ENCODE assay signal across 8 cellular contexts in genomic region chr14:55103005-55103640, GRCh38. TPM values are rescaled to one million over a fixed set of nuclear protein-coding genes. Genes with fewer than 3 reads are reported as not detected.
DNase-seq lines count a peak whose midpoint lies in the region; ATAC-seq and TF ChIP-seq lines count a peak whose summit lies in the region.

No MANE protein-coding gene starts in this region.

- intact Hi-C loops in IMR-90 (cut with micrococcal nuclease): loop anchor here (2.0 to 5.0 kb wide), 3 partner anchors 20 to 49 kb away; no protein-coding TSS in a partner anchor
- intact Hi-C loops in lower lobe of right lung (cut with DNase I): no loop called here

- peak overlapping the region; percentile 99 for H4K91ac ChIP-seq in IMR-90 (ENCODE audit: insufficient read depth, low read depth, low read length)

- no peaks in the 10 kb centered on the region for H3K36me3 ChIP-seq in IMR-90 (ENCODE audit: control insufficient read depth, insufficient read depth, low read length)
- no peaks in the 10 kb centered on the region for H3K36me3 ChIP-seq in lower lobe of right lung

- peak overlapping the region; percentile 99 for H3K4ac ChIP-seq in IMR-90 (ENCODE audit: low read depth, low read length)

- peaks cover 17% of the 10 kb centered on the region for H3K36me3 Mint-ChIP-seq in stimulated activated effector memory CD8-positive, alpha-beta T cell treated with anti-CD3 and anti-CD28 coated beads, Interleukin-12 subunit alpha, Interleukin-12 subunit beta, amount 100 ng/mL, for 72 hours

- peak overlapping the region; percentile 97 for H2BK5ac ChIP-seq in IMR-90 (ENCODE audit: low read depth, low read length, poor library complexity, severe bottlenecking)

- peak overlapping the region; percentile 84 for H3K4me3 Mint-ChIP-seq in stimulated activated effector memory CD8-positive, alpha-beta T cell treated with anti-CD3 and anti-CD28 coated beads, Interleukin-12 subunit alpha, Interleukin-12 subunit beta, amount 100 ng/mL, for 72 hours

- H3K9me1 ChIP-seq in IMR-90 (ENCODE audit: insufficient read depth, low read length): peaks cover 18% of the 10 kb centered on the region

- H3K9me3 Mint-ChIP-seq in stimulated activated effector memory CD8-positive, alpha-beta T cell treated with anti-CD3 and anti-CD28 coated beads, Interleukin-12 subunit alpha, Interleukin-12 subunit beta, amount 100 ng/mL, for 72 hours: peaks cover 3% of the 10 kb centered on the region

- peak; percentile 83 for DNase-seq in COLO668 (lab: John Stamatoyannopoulos, UW; ENCODE audit: unreplicated experiment)
- DNase-seq in IMR-90: peak; percentile 95
- peak; percentile 53 for DNase-seq in cerebellar cortex (ENCODE audit: low spot score)
- peak; percentile 90 for DNase-seq in lower lobe of right lung
- DNase-seq in stimulated activated effector memory CD8-positive, alpha-beta T cell treated with anti-CD3 and anti-CD28 coated beads, Interleukin-12 subunit alpha, Interleukin-12 subunit beta, amount 100 ng/mL, for 72 hours (ENCODE audit: low spot score in 2 of 2): peak; percentile 46 to 83

- peak overlapping the region; percentile 99 for H3K27ac Mint-ChIP-seq in stimulated activated effector memory CD8-positive, alpha-beta T cell treated with anti-CD3 and anti-CD28 coated beads, Interleukin-12 subunit alpha, Interleukin-12 subunit beta, amount 100 ng/mL, for 72 hours

- no peaks in the 10 kb centered on the region for H3K27me3 ChIP-seq in IMR-90 (ENCODE audit: control insufficient read depth, insufficient read depth, low read length)
- H3K27me3 ChIP-seq in lower lobe of right lung (ENCODE audit: low read depth): no peaks in the 10 kb centered on the region

- H3K4me1 ChIP-seq in IMR-90 (ENCODE audit: control insufficient read depth, insufficient read depth, low read length) (peaks cover 25% of the 10 kb centered on the region), lower lobe of right lung (peaks cover 97% of the 10 kb centered on the region)

- peak overlapping the region; percentile 96 for H3K14ac ChIP-seq in IMR-90 (replicated peaks; ENCODE audit: low read depth, low read length)

- peak overlapping the region; percentile 93 for H2AK5ac ChIP-seq in IMR-90 (ENCODE audit: low read depth, low read length)

- BruUV-seq in IMR-90 (replicated peaks; lab: Mats Ljungman, UMichigan): no TSS peak

- peak overlapping the region; percentile 99 for H2BK20ac ChIP-seq in IMR-90 (ENCODE audit: low read depth, low read length)

- peak overlapping the region; percentile 93 for H3K23ac ChIP-seq in IMR-90 (ENCODE audit: low read depth, low read length)

- ATAC-seq in GM21390 (IDR thresholded peaks at IDR 0.05; ENCODE audit: unreplicated experiment) (peak; percentile 36), IMR-90 (ENCODE audit: low read depth) (peak; percentile 58), lower lobe of right lung (peak; percentile 93 to 94), GM21528 (IDR thresholded peaks at IDR 0.05; ENCODE audit: low FRiP score, unreplicated experiment) (no peak)
- ATAC-seq in stimulated activated effector memory CD8-positive, alpha-beta T cell treated with anti-CD3 and anti-CD28 coated beads, Interleukin-12 subunit alpha, Interleukin-12 subunit beta, amount 100 ng/mL, for 72 hours: peak; percentile 78

- WGBS in IMR-90 (ENCODE audit: extremely low coverage in 2 of 2, insufficient read length in 1 of 2), 2 experiments: 30% methylated on average over 9 of the region's 13 CpGs; no CpG with 5 or more reads in 1 of the 2 experiments

- TF ChIP-seq RAD21 in IMR-90 (IDR thresholded peaks at IDR 0.05; ENCODE audit: low read length): no peak

- TF ChIP-seq CTCF in IMR-90 (conservative IDR thresholded peaks at IDR 0.05; ENCODE audit: low read depth, low read length) (no peak), WI38 (IDR thresholded peaks at IDR 0.05; ENCODE audit: low read depth, low read length) (no peak), lower lobe of right lung (IDR thresholded peaks at IDR 0.05) (no peak)

- in situ Hi-C loops in IMR-90 (cut with MboI; ENCODE audit: low sequenced_read_pairs): no loop called here

- peak overlapping the region; percentile 85 for H2AFZ ChIP-seq in IMR-90 (replicated peaks; ENCODE audit: low read length, poor library complexity)

- H2BK15ac ChIP-seq in IMR-90 (ENCODE audit: low read depth, low read length): peak overlapping the region; percentile 96

- H3K9ac ChIP-seq in IMR-90 (ENCODE audit: low read depth, low read length): peak overlapping the region; percentile 68

- H3K4me2 ChIP-seq in IMR-90 (ENCODE audit: low read depth, low read length): peak overlapping the region; percentile 71

- H3K4me3 ChIP-seq in IMR-90 (ENCODE audit: insufficient read depth, low read depth, low read length) (no peak overlapping the region), WI38 (ENCODE audit: low read depth, low read length) (peak overlapping the region; percentile 32), lower lobe of right lung (peak overlapping the region; percentile 15)

- H4K20me1 ChIP-seq in IMR-90 (ENCODE audit: insufficient read depth, low read length): 0 out of 2 replicates have a peak, but pooled peaks cover 1% of the 10 kb centered on the region

- peaks cover 7% of the 10 kb centered on the region for H3K9me3 ChIP-seq in IMR-90 (ENCODE audit: control insufficient read depth, insufficient read depth, low read length)
- H3K9me3 ChIP-seq in lower lobe of right lung: peaks cover 5% of the 10 kb centered on the region

- peaks cover 60% of the 10 kb centered on the region for H3K4me1 Mint-ChIP-seq in stimulated activated effector memory CD8-positive, alpha-beta T cell treated with anti-CD3 and anti-CD28 coated beads, Interleukin-12 subunit alpha, Interleukin-12 subunit beta, amount 100 ng/mL, for 72 hours

- H3K56ac ChIP-seq in IMR-90 (ENCODE audit: extremely low read depth, insufficient read depth, low read length): peak overlapping the region; percentile 93

- peak overlapping the region; percentile 95 for H2AK9ac ChIP-seq in IMR-90 (replicated peaks; ENCODE audit: low read depth, low read length, poor library complexity)

- peaks cover 2 to 17% of the 10 kb centered on the region in 2 experiments; a peak in 3 of 4 replicates for H3K79me1 ChIP-seq in IMR-90 (ENCODE audit: low read depth in 1 of 2, low read length in 2 of 2)

- peak overlapping the region; percentile 99 for H2BK120ac ChIP-seq in IMR-90 (ENCODE audit: low read depth, low read length)

- H3K18ac ChIP-seq in IMR-90 (ENCODE audit: low read depth, low read length): peak overlapping the region; percentile 98

- CTCF ChIA-PET in IMR-90 (lab: Yijun Ruan, JAX): interaction anchor here (0.6 to 1.6 kb wide), 5 partner anchors 9 to 52 kb away, joined by 3 to 9 read pairs (median 4); partner anchors contain the start of gene MAPK1IP1L

- dilution Hi-C loops in IMR-90 (cut with HindIII; ENCODE audit: low sequenced_read_pairs, unreplicated experiment): no loop called here

- POLR2A ChIA-PET in IMR-90 (lab: Charles Lee; ENCODE audit: unreplicated experiment): interaction anchor here (1.2 kb wide), 1 partner anchor 26 kb away, joined by 3 read pairs; the partner anchor contains the start of gene LGALS3

- no peak for TF ChIP-seq POLR2A in IMR-90 (IDR thresholded peaks at IDR 0.05; ENCODE audit: low read depth, low read length)

- H3K27ac ChIP-seq in IMR-90 (ENCODE audit: insufficient read depth, low read length) (peak overlapping the region; percentile 96), lower lobe of right lung (peak overlapping the region; percentile 89)

- H4K5ac ChIP-seq in IMR-90 (ENCODE audit: low read depth, low read length): peak overlapping the region; percentile 95

- H4K8ac ChIP-seq in IMR-90 (ENCODE audit: low read depth in 2 of 2, low read length in 2 of 2): peak overlapping the region; percentile 45 to 90

TF ChIP-seq in IMR-90, 13 proteins besides CTCF, POLR2A, EP300 and RAD21:
- TF ChIP-seq FOS (IDR thresholded peaks at IDR 0.05; ENCODE audit: low read depth, low read length) (peak; percentile 70), USF2 (IDR thresholded peaks at IDR 0.05; ENCODE audit: low read depth, low read length) (no peak), CEBPB (IDR thresholded peaks at IDR 0.05; ENCODE audit: low read depth, low read length) (no peak), NFE2L2 (IDR thresholded peaks at IDR 0.05; ENCODE audit: low read depth, low read length) (peak; percentile 45; the same call in 1 of the 2 replicates), BHLHE40 (IDR thresholded peaks at IDR 0.05; ENCODE audit: low read depth, low read length) (no peak; the same call in 1 of the 2 replicates)

RNA-seq across cellular contexts. Expression of gene LGALS3, which starts 25.9 kb away (rescaled TPM):
- total RNA-seq in IMR-90 (2012; rRNA removed) (84.4 and 145 TPM in 2 replicates), lower lobe of right lung (528 TPM)
- 171 and 200 TPM in 2 replicates for polyA plus RNA-seq in IMR-90 (2012; rRNA removed)
- polyA plus RNA-seq in IMR-90 (2012; cell fraction: cytosol; rRNA removed): 106 and 210 TPM in 2 replicates
- polyA plus RNA-seq in IMR-90 (2012; cell fraction: nucleus; rRNA removed; ENCODE audit: low replicate concordance): 122 and 127 TPM in 2 replicates

RNA-seq across cellular contexts. Expression of gene MAPK1IP1L, which starts 51.7 kb away (rescaled TPM):
- total RNA-seq in IMR-90 (2012; rRNA removed) (37.2 and 44.8 TPM in 2 replicates), lower lobe of right lung (72.4 TPM)
- polyA plus RNA-seq in IMR-90 (2012; rRNA removed): 168 and 201 TPM in 2 replicates
- polyA plus RNA-seq in IMR-90 (2012; cell fraction: cytosol; rRNA removed): 131 and 180 TPM in 2 replicates
- polyA plus RNA-seq in IMR-90 (2012; cell fraction: nucleus; rRNA removed; ENCODE audit: low replicate concordance): 51.1 and 80.0 TPM in 2 replicates
